12 cellular contexts compared by ENCODE assay signal in the genomic region with DNA sequence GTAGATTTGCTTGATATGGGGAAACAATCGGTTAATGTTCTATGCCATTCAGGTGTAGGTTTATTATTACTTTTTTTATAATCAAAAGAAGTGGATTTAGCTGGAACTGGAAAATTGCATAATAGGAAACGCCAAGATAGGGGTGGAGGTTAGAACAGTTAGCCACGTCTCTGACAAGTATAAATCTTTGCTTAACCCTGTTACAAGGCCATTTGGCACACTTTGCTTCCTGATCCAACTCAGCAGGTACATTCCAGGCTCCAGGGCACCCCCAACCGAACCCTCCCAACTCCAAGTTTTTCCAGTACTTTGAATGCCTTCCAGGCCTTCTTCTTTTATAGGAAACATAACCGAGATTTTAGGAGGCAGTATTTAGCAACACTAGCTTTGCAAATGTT. TPM values are rescaled to one million over a fixed set of nuclear protein-coding genes. Genes with fewer than 3 reads are reported as not detected.
A peak's percentile ranks its signal among the peaks of the same experiment; 100 is the strongest.
DNase-seq lines count a peak whose midpoint lies in the region; ATAC-seq and TF ChIP-seq lines count a peak whose summit lies in the region.
"Had no signal": no experiment of that assay in that cellular context is flagged by ENCODE, and none has a peak within 500 bp of the region (broad histone marks: within the 10 kb centered on the region; RNA-seq: fewer than 3 reads in every experiment).

No MANE protein-coding gene starts in this region.

- no peak overlapping the region for H3K4me2 ChIP-seq in OCI-LY7 (ENCODE audit: low read length)

- H3K79me2 ChIP-seq in OCI-LY7 (ENCODE audit: insufficient read depth, low read depth, low read length) = no peaks in the 10 kb centered on the region

- H3K9me3 ChIP-seq in OCI-LY7 (ENCODE audit: low read length) = no peaks in the 10 kb centered on the region
- H3K9me3 ChIP-seq: SJCRH30 had no signal

- no peaks in the 10 kb centered on the region for H4K20me1 ChIP-seq in OCI-LY7 (ENCODE audit: insufficient read depth, low read length)

- CTCF ChIA-PET in OCI-LY7 (lab: Charles Lee; ENCODE audit: unreplicated experiment) = no interaction called here

- no peak overlapping the region for H3K4me3 Mint-ChIP-seq in stimulated activated naive CD8-positive, alpha-beta T cell treated with anti-CD3 and anti-CD28 coated beads, Interleukin-15, amount 100 ng/mL, for 72 hours
- H3K4me3 Mint-ChIP-seq in activated naive CD8-positive, alpha-beta T cell treated with anti-CD3 and anti-CD28 coated beads, Interleukin-2, amount 50 U/mL, for 24 hours = no peak overlapping the region

- H3K27ac ChIP-seq in OCI-LY7 (ENCODE audit: low read depth, low read length, poor library complexity, severe bottlenecking) = no peak overlapping the region
- H3K27ac ChIP-seq: SJCRH30 had no signal

- TF ChIP-seq CTCF in fibroblast of villous mesenchyme (IDR thresholded peaks at IDR 0.05; ENCODE audit: insufficient read depth, low read depth, low read length) = no peak
- no peak for TF ChIP-seq CTCF in OCI-LY7 (conservative IDR thresholded peaks at IDR 0.05; ENCODE audit: low read length)

- H3K4me1 Mint-ChIP-seq in stimulated activated naive CD8-positive, alpha-beta T cell treated with anti-CD3 and anti-CD28 coated beads, Interleukin-15, amount 100 ng/mL, for 72 hours = peaks cover 17% of the 10 kb centered on the region
- peaks cover 34% of the 10 kb centered on the region for H3K4me1 Mint-ChIP-seq in activated naive CD8-positive, alpha-beta T cell treated with anti-CD3 and anti-CD28 coated beads, Interleukin-2, amount 50 U/mL, for 24 hours

- BruUV-seq in OCI-LY7 (replicated peaks; lab: Mats Ljungman, UMichigan) = no TSS peak

- no peaks in the 10 kb centered on the region for H3K36me3 ChIP-seq in OCI-LY7 (ENCODE audit: insufficient read depth, low read length)
- H3K36me3 ChIP-seq: SJCRH30 had no signal

- peak overlapping the region in 1 of 2 donors; percentile 48 for H3K27ac Mint-ChIP-seq in stimulated activated naive CD8-positive, alpha-beta T cell treated with anti-CD3 and anti-CD28 coated beads, Interleukin-15, amount 100 ng/mL, for 72 hours
- peak overlapping the region; percentile 95 for H3K27ac Mint-ChIP-seq in activated naive CD8-positive, alpha-beta T cell treated with anti-CD3 and anti-CD28 coated beads, Interleukin-2, amount 50 U/mL, for 24 hours

- POLR2A ChIA-PET in OCI-LY7 (lab: Charles Lee) = no interaction called here

- H3K9me2 ChIP-seq in OCI-LY7 (ENCODE audit: insufficient read depth, low read length) = no peaks in the 10 kb centered on the region

- H3K36me3 Mint-ChIP-seq in activated naive CD8-positive, alpha-beta T cell treated with anti-CD3 and anti-CD28 coated beads, Interleukin-2, amount 50 U/mL, for 24 hours (ENCODE audit: low read depth) = no peaks in the 10 kb centered on the region

- H3K27me3 Mint-ChIP-seq in stimulated activated naive CD8-positive, alpha-beta T cell treated with anti-CD3 and anti-CD28 coated beads, Interleukin-15, amount 100 ng/mL, for 72 hours = no peaks in the 10 kb centered on the region
- no peaks in the 10 kb centered on the region for H3K27me3 Mint-ChIP-seq in activated naive CD8-positive, alpha-beta T cell treated with anti-CD3 and anti-CD28 coated beads, Interleukin-2, amount 50 U/mL, for 24 hours

- no peak overlapping the region for H2AFZ ChIP-seq in OCI-LY7 (ENCODE audit: low read length)

- H3K9me3 Mint-ChIP-seq in stimulated activated naive CD8-positive, alpha-beta T cell treated with anti-CD3 and anti-CD28 coated beads, Interleukin-15, amount 100 ng/mL, for 72 hours = no peaks in the 10 kb centered on the region
- no peaks in the 10 kb centered on the region for H3K9me3 Mint-ChIP-seq in activated naive CD8-positive, alpha-beta T cell treated with anti-CD3 and anti-CD28 coated beads, Interleukin-2, amount 50 U/mL, for 24 hours

- intact Hi-C loops in OCI-LY7 (cut with micrococcal nuclease; ENCODE audit: unreplicated experiment) = no loop called here

- no peak for DNase-seq in stimulated activated naive CD8-positive, alpha-beta T cell treated with anti-CD3 and anti-CD28 coated beads, Interleukin-15, Interleukin-2, amounts not matched to agents 100 U/mL and 50 U/mL, for 24 hours
- DNase-seq in stimulated activated naive CD8-positive, alpha-beta T cell treated with anti-CD3 and anti-CD28 coated beads, Interleukin-15, amount 100 ng/mL, for 72 hours = no peak
- DNase-seq in activated naive CD8-positive, alpha-beta T cell treated with anti-CD3 and anti-CD28 coated beads, Interleukin-2, amount 50 U/mL, for 24 hours = no peak
- peak; percentile 24 for DNase-seq in fibroblast of villous mesenchyme (ENCODE audit: low read depth)
- DNase-seq in cerebellar nuclear complex (lab: John Stamatoyannopoulos, UW) = no peak
- DNase-seq in OCI-LY7 (ENCODE audit: low spot score) = no peak
- DNase-seq in hypothalamus (lab: John Stamatoyannopoulos, UW) = no peak
- no peak for DNase-seq in DMS153 (lab: John Stamatoyannopoulos, UW)
- DNase-seq: aorta, left ventricle myocardium superior, SJCRH30, T-helper 9 cell had no signal

- no peaks in the 10 kb centered on the region for H3K4me1 ChIP-seq in OCI-LY7 (ENCODE audit: insufficient read depth, low read length, poor library complexity, severe bottlenecking)
- H3K4me1 ChIP-seq: SJCRH30 had no signal

- H3K4me3 ChIP-seq in fibroblast of villous mesenchyme (ENCODE audit: low read depth, low read length) (no peak overlapping the region), OCI-LY7 (ENCODE audit: low read depth, low read length, poor library complexity, severe bottlenecking) (no peak overlapping the region)
- H3K4me3 ChIP-seq: SJCRH30 had no signal

- ATAC-seq in stimulated activated naive CD8-positive, alpha-beta T cell treated with anti-CD3 and anti-CD28 coated beads, Interleukin-15, Interleukin-2, amounts not matched to agents 100 U/mL and 50 U/mL, for 24 hours = peak; percentile 16
- no peak for ATAC-seq in stimulated activated naive CD8-positive, alpha-beta T cell treated with anti-CD3 and anti-CD28 coated beads, Interleukin-15, amount 100 ng/mL, for 72 hours
- no peak for ATAC-seq in activated naive CD8-positive, alpha-beta T cell treated with anti-CD3 and anti-CD28 coated beads, Interleukin-2, amount 50 U/mL, for 24 hours
- ATAC-seq: left ventricle myocardium superior had no signal

RNA-seq across cellular contexts. Expression of a gene that starts 50.7 kb away (rescaled TPM):
- total RNA-seq in fibroblast of villous mesenchyme (146 and 171 TPM in 2 replicates), OCI-LY7 (2022) (25.2 and 35.4 TPM in 2 replicates)
- total RNA-seq in OCI-LY7 (2014; rRNA removed; shearing (Covaris generic)) = 18.0 and 18.4 TPM in 2 replicates
